Comparison of ENCODE assay signal across 27 cellular contexts in the genomic region with DNA sequence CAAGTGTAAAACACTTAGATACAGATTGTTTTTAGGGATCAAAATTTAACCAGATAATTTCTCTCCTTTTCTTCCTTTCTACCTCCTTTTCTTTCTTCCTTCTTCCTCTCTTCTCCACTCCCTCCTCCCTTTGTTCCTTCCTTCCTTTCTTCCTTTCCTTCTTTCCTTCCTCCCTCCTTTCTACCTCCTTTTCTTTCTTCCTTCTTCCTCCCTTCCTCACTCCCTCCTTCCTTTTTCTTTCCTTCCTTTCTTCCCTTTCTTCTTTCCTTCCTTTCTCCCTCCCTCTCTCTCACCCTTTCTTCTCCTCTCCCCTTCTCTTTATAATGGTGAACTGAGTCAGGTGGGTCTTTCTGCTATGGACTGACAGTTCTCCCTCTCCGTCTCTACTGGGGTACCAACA.
DNase-seq lines count a peak whose midpoint lies in the region; ATAC-seq, FAIRE-seq and TF ChIP-seq lines count a peak whose summit lies in the region.
"Had no signal": no experiment of that assay in that cellular context is flagged by ENCODE, and none has a peak within 500 bp of the region (broad histone marks: within the 10 kb centered on the region; RNA-seq: fewer than 3 reads in every experiment).

No MANE protein-coding gene starts in this region.

- no peaks in the 10 kb centered on the region for H3K9me3 Mint-ChIP-seq in nephron
- H3K9me3 Mint-ChIP-seq in activated CD4-positive, alpha-beta T cell treated with anti-CD3 and anti-CD28 coated beads, Interleukin-2, amount 10 ng/mL, durations not matched to agents 7 days and 5 days: peaks cover 2% of the 10 kb centered on the region

- intact Hi-C loops in HepG2 (cut with micrococcal nuclease; ENCODE audit: unreplicated experiment) (no loop called here), right lobe of liver (cut with DNase I) (no loop called here)

- in situ Hi-C loops in HepG2 (cut with HindIII; ENCODE audit: extremely low pct_ligation_motif_present, low pct_unique_long_range_greater_than_20kb): no loop called here

- DNase-seq in HepG2 (ENCODE audit: low spot score) (no peak), right lobe of liver (no peak), smooth muscle cell (lab: John Stamatoyannopoulos, UW; ENCODE audit: unreplicated experiment) (no peak), Ammon's horn (ENCODE audit: low spot score) (no peak)
- no peak for DNase-seq in activated CD4-positive, alpha-beta T cell treated with anti-CD3 and anti-CD28 coated beads, Interleukin-2, amount 10 ng/mL, durations not matched to agents 7 days and 5 days
- DNase-seq: AML-193; BE2C; C1 segment of cervical spinal cord; CD4-positive, alpha-beta memory T cell; CD4-positive, CD25-positive, alpha-beta regulatory T cell; CD8-positive, alpha-beta memory T cell; COR-L47; DMS 273 treated with DMSO at 0.1 percent for 48 hours; DMS153; DMS53; DMS79; DND-41; EL; GDM1 had no signal

- H3K9me3 ChIP-seq in HepG2 (ENCODE audit: low read length) (0 out of 2 replicates have a peak, but pooled peaks cover 8% of the 10 kb centered on the region), right lobe of liver (no peaks in the 10 kb centered on the region), HEK293 (ENCODE audit: control insufficient read depth, insufficient read depth, low read depth, low read length) (no peaks in the 10 kb centered on the region), smooth muscle cell (replicated peaks; ENCODE audit: low read depth) (no peaks in the 10 kb centered on the region)
- H3K9me3 ChIP-seq: A549, BE2C had no signal

- no peak for TF ChIP-seq EP300 in HepG2 (IDR thresholded peaks at IDR 0.05; ENCODE audit: low read depth in 2 of 2, low read length in 2 of 2)
- TF ChIP-seq EP300 in HepG2 (CRISPR knock-in tag; IDR thresholded peaks at IDR 0.05; ENCODE audit: borderline replicate concordance): no peak

- no peak for TF ChIP-seq RAD21 in HepG2 (CRISPR knock-in tag; IDR thresholded peaks at IDR 0.05)

- no peak for FAIRE-seq in HepG2 (lab: Jason Lieb, UNC)
- FAIRE-seq: A549, GM12878, GM19239 had no signal

- H3K36me3 ChIP-seq in HepG2 (replicated peaks in 1 of 2; ENCODE audit: control insufficient read depth in 1 of 2, insufficient read depth in 2 of 2, low read length in 2 of 2) (no peaks in the 10 kb centered on the region), right lobe of liver (no peaks in the 10 kb centered on the region), HEK293 (ENCODE audit: control insufficient read depth in 2 of 2, insufficient read depth in 1 of 2, low read length in 2 of 2) (no peaks in the 10 kb centered on the region), smooth muscle cell (ENCODE audit: low read depth) (no peaks in the 10 kb centered on the region)
- H3K36me3 ChIP-seq: BE2C had no signal

- no peaks in the 10 kb centered on the region for H3K36me3 Mint-ChIP-seq in nephron (ENCODE audit: low read depth)
- no peaks in the 10 kb centered on the region for H3K36me3 Mint-ChIP-seq in activated CD4-positive, alpha-beta T cell treated with anti-CD3 and anti-CD28 coated beads, Interleukin-2, amount 10 ng/mL, durations not matched to agents 7 days and 5 days (ENCODE audit: low read depth)
- H3K36me3 Mint-ChIP-seq: CD14-positive monocyte; CD4-positive, alpha-beta memory T cell; CD4-positive, CD25-positive, alpha-beta regulatory T cell; CD8-positive, alpha-beta memory T cell had no signal

- peaks cover 19% of the 10 kb centered on the region for H3F3A ChIP-seq in smooth muscle cell (ENCODE audit: low read depth)

- H3K4me2 ChIP-seq in HepG2 (ENCODE audit: low read depth, low read length): no peak overlapping the region
- no peak overlapping the region for H3K4me2 ChIP-seq in smooth muscle cell
- H3K4me2 ChIP-seq: A549 had no signal

- H2AFZ ChIP-seq in HepG2 (ENCODE audit: low read length) (no peak overlapping the region), smooth muscle cell (ENCODE audit: low read depth) (no peak overlapping the region)

- H3K4me3 Mint-ChIP-seq in nephron: no peak overlapping the region
- no peak overlapping the region for H3K4me3 Mint-ChIP-seq in activated CD4-positive, alpha-beta T cell treated with anti-CD3 and anti-CD28 coated beads, Interleukin-2, amount 10 ng/mL, durations not matched to agents 7 days and 5 days
- H3K4me3 Mint-ChIP-seq: CD14-positive monocyte; CD4-positive, alpha-beta memory T cell; CD8-positive, alpha-beta memory T cell had no signal

- CTCF ChIA-PET in HepG2 (lab: Yijun Ruan, JAX; ENCODE audit: low intra/inter-chr PET ratio, low total read pairs) (no interaction called here), HEK293 (lab: Yijun Ruan, JAX) (interaction anchor here (0.6 kb wide), 1 partner anchor 120 kb away, joined by 4 read pairs; no protein-coding TSS in a partner anchor)
- CTCF ChIA-PET in activated CD4-positive, alpha-beta T cell treated with anti-CD3 and anti-CD28 coated beads, Interleukin-2, amount 10 ng/mL, durations not matched to agents 7 days and 5 days (lab: Charles Lee): no interaction called here

- POLR2A ChIA-PET in HepG2 (lab: Yijun Ruan, JAX): no interaction called here
- POLR2A ChIA-PET in HEK293 (lab: Yijun Ruan, JAX): no interaction called here
- POLR2A ChIA-PET in activated CD4-positive, alpha-beta T cell treated with anti-CD3 and anti-CD28 coated beads, Interleukin-2, amount 10 ng/mL, durations not matched to agents 7 days and 5 days (lab: Charles Lee): no interaction called here

- WGBS in HepG2 (ENCODE audit: low lambda C conversion rate): 0% methylated on average over 1 of the region's 1 CpG
- WGBS in right lobe of liver (ENCODE audit: insufficient coverage, low coverage, low lambda C conversion rate, missing lambda C conversion rate): 63% methylated on average over 1 of the region's 1 CpG
- 100% methylated on average over 1 of the region's 1 CpG for WGBS in smooth muscle cell (ENCODE audit: low lambda C conversion rate)

- TF ChIP-seq POLR2A in HepG2 (IDR thresholded peaks at IDR 0.05; ENCODE audit: insufficient read depth in 1 of 2, low read depth in 2 of 2, low read length in 2 of 2): no peak
- TF ChIP-seq POLR2A in right lobe of liver (IDR thresholded peaks at IDR 0.05): no peak

- H4K20me1 ChIP-seq in HepG2 (ENCODE audit: insufficient read depth, low read length) (no peaks in the 10 kb centered on the region), smooth muscle cell (ENCODE audit: low read depth) (no peaks in the 10 kb centered on the region)

- peaks cover 0 to 7% of the 10 kb centered on the region in 2 experiments; a peak in 2 of 5 replicates for H3K27me3 ChIP-seq in HepG2 (ENCODE audit: control insufficient read depth in 1 of 2, insufficient read depth in 2 of 2, low read length in 2 of 2)
- no peaks in the 10 kb centered on the region for H3K27me3 ChIP-seq in right lobe of liver
- H3K27me3 ChIP-seq in smooth muscle cell (ENCODE audit: low read depth): no peaks in the 10 kb centered on the region
- H3K27me3 ChIP-seq: BE2C had no signal

- peaks cover 53% of the 10 kb centered on the region for H3K4me1 Mint-ChIP-seq in nephron
- no peaks in the 10 kb centered on the region for H3K4me1 Mint-ChIP-seq in activated CD4-positive, alpha-beta T cell treated with anti-CD3 and anti-CD28 coated beads, Interleukin-2, amount 10 ng/mL, durations not matched to agents 7 days and 5 days
- H3K4me1 Mint-ChIP-seq: CD14-positive monocyte; CD4-positive, alpha-beta memory T cell; CD4-positive, CD25-positive, alpha-beta regulatory T cell; CD8-positive, alpha-beta memory T cell had no signal

- no peaks in the 10 kb centered on the region for H3K27me3 Mint-ChIP-seq in nephron (ENCODE audit: low read depth)
- no peaks in the 10 kb centered on the region for H3K27me3 Mint-ChIP-seq in activated CD4-positive, alpha-beta T cell treated with anti-CD3 and anti-CD28 coated beads, Interleukin-2, amount 10 ng/mL, durations not matched to agents 7 days and 5 days
- H3K27me3 Mint-ChIP-seq: CD4-positive, alpha-beta memory T cell; CD4-positive, CD25-positive, alpha-beta regulatory T cell; CD8-positive, alpha-beta memory T cell had no signal

- no peak for TF ChIP-seq CTCF in HepG2 (CRISPR knock-in tag; IDR thresholded peaks at IDR 0.05)
- no peak for TF ChIP-seq CTCF in right lobe of liver (IDR thresholded peaks at IDR 0.05)
- TF ChIP-seq CTCF in HEK293 (tag by site-specific recombination; IDR thresholded peaks at IDR 0.05): no peak
- no peak for TF ChIP-seq CTCF in nephron (IDR thresholded peaks at IDR 0.05; ENCODE audit: unreplicated experiment in 3 of 3)
- TF ChIP-seq CTCF in smooth muscle cell (IDR thresholded peaks at IDR 0.05; ENCODE audit: borderline replicate concordance, insufficient read depth, poor library complexity, severe bottlenecking): no peak

- ATAC-seq in HepG2 (no peak), right lobe of liver (no peak), SK-N-SH treated with all-trans-retinoic acid at 6 μM for 48 hours (no peak)
- ATAC-seq: A549, GM12878 had no signal

- H3K9ac ChIP-seq in HepG2 (ENCODE audit: insufficient read depth, low read depth, low read length): no peak overlapping the region
- H3K9ac ChIP-seq in smooth muscle cell (ENCODE audit: low read depth): no peak overlapping the region

- H3K79me2 ChIP-seq in HepG2 (ENCODE audit: insufficient read depth, low read length): no peaks in the 10 kb centered on the region
- no peaks in the 10 kb centered on the region for H3K79me2 ChIP-seq in smooth muscle cell (ENCODE audit: low read depth)

- no TSS peak for BruUV-seq in HepG2 (replicated peaks; lab: Mats Ljungman, UMichigan)

- H3K27ac Mint-ChIP-seq in nephron: peak overlapping the region in 2 of 3 experiments; percentile 25 to 71
- no peak overlapping the region for H3K27ac Mint-ChIP-seq in activated CD4-positive, alpha-beta T cell treated with anti-CD3 and anti-CD28 coated beads, Interleukin-2, amount 10 ng/mL, durations not matched to agents 7 days and 5 days
- H3K27ac Mint-ChIP-seq: CD14-positive monocyte; CD4-positive, alpha-beta memory T cell; CD8-positive, alpha-beta memory T cell had no signal

- H3K27ac ChIP-seq in HepG2 (ENCODE audit: extremely low read length, insufficient read depth, low read length): no peak overlapping the region
- no peak overlapping the region for H3K27ac ChIP-seq in right lobe of liver
- H3K27ac ChIP-seq in HEK293 (ENCODE audit: extremely low read depth, low read depth, low read length): no peak overlapping the region
- H3K27ac ChIP-seq in smooth muscle cell (ENCODE audit: low read depth): peak overlapping the region; percentile 98
- H3K27ac ChIP-seq: 22Rv1, A549 had no signal

- H3K4me1 ChIP-seq in HepG2 (ENCODE audit: insufficient read depth, low read length) (peaks cover 9% of the 10 kb centered on the region; the same call in 1 of the 2 replicates), right lobe of liver (no peaks in the 10 kb centered on the region), HEK293 (ENCODE audit: control insufficient read depth, insufficient read depth, low read length) (no peaks in the 10 kb centered on the region), smooth muscle cell (ENCODE audit: low read depth) (peaks cover 26% of the 10 kb centered on the region)
- H3K4me1 ChIP-seq: A549, BE2C had no signal

- H3K4me3 ChIP-seq in HepG2 (replicated peaks in 1 of 3; ENCODE audit: insufficient read depth in 1 of 3, low read depth in 2 of 3, low read length in 3 of 3) (no peak overlapping the region), right lobe of liver (no peak overlapping the region), HEK293 (ENCODE audit: low read depth, low read length) (no peak overlapping the region), smooth muscle cell (no peak overlapping the region)
- H3K4me3 ChIP-seq: A549, GM12878 had no signal

TF ChIP-seq in SK-N-SH treated with all-trans-retinoic acid at 6 μM for 48 hours, 23 proteins besides CTCF, POLR2A, EP300 and RAD21 (continues in another document):
- TF ChIP-seq RARB (CRISPR knock-in tag; IDR thresholded peaks at IDR 0.05): no peak
- TF ChIP-seq ZC3H10 (CRISPR knock-in tag; IDR thresholded peaks at IDR 0.05): no peak
